In genomic region chr3:105255351-105255750, GRCh38 we compare ENCODE assay signal across 1 cellular context.
TF ChIP-seq lines count a peak whose summit lies in the region.

No MANE protein-coding gene starts in this region.

TF ChIP-seq in IMR-90, 13 proteins besides CTCF, POLR2A, EP300 and RAD21 (continued from another document):
- no peak for TF ChIP-seq NFE2L2 (IDR thresholded peaks at IDR 0.05; ENCODE audit: low read depth, low read length)
